Comparison of ENCODE assay signal across 25 cellular contexts in genomic region chr4:182124359-182124758, GRCh38.
"Had no signal": no experiment of that assay in that cellular context is flagged by ENCODE, and none has a peak within 500 bp of the region (broad histone marks: within the 10 kb centered on the region; RNA-seq: fewer than 3 reads in every experiment).

No MANE protein-coding gene starts in this region.

- H3K4me3 ChIP-seq: colonic mucosa, esophagus muscularis mucosa, gastroesophageal sphincter had no signal

- H3K27ac ChIP-seq: brain microvascular endothelial cell, colonic mucosa, esophagus muscularis mucosa, gastroesophageal sphincter, VCaP had no signal

- H3K4me1 ChIP-seq: colonic mucosa, esophagus muscularis mucosa, gastroesophageal sphincter had no signal

- H3K9me3 ChIP-seq: colonic mucosa had no signal

- H3K36me3 ChIP-seq: brain microvascular endothelial cell, colonic mucosa, esophagus muscularis mucosa, gastroesophageal sphincter had no signal

- DNase-seq: activated CD4-positive, alpha-beta T cell treated with anti-CD3 and anti-CD28 coated beads for 48 hours; activated CD4-positive, alpha-beta T cell treated with anti-CD3 and anti-CD28 coated beads, Interleukin-2, amount 50 U/mL, for 1 hour; activated CD4-positive, alpha-beta T cell treated with anti-CD3 and anti-CD28 coated beads, Interleukin-2, amount 50 U/mL, for 48 hours; activated CD8-positive, alpha-beta memory T cell treated with anti-CD3 and anti-CD28 coated beads for 24 hours; activated CD8-positive, alpha-beta T cell treated with anti-CD3 and anti-CD28 coated beads for 36 hours; activated effector memory CD4-positive, alpha-beta T cell treated with Interleukin-2 at 50 U/mL for 16 hours; activated gamma-delta T cell treated with Interleukin-2 at 50 U/mL for 16 hours; activated naive CD4-positive, alpha-beta T cell treated with anti-CD3 and anti-CD28 coated beads, Interleukin-2, amount 50 U/mL, for 16 hours; activated naive CD4-positive, alpha-beta T cell treated with Interleukin-2 at 50 U/mL for 16 hours; activated T-cell treated with anti-CD3 and anti-CD28 coated beads, Interleukin-2, amount 50 U/mL, for 4 hours; amniotic stem cell; anterior cingulate cortex; brain microvascular endothelial cell; caudate nucleus; colonic mucosa; effector CD8-positive, alpha-beta T cell; foreskin melanocyte; T-helper 2 cell had no signal

- H3K27me3 ChIP-seq: brain microvascular endothelial cell, colonic mucosa, esophagus muscularis mucosa, gastroesophageal sphincter had no signal

- FAIRE-seq: astrocyte, endometrium, endothelial cell of umbilical vein, TTC549 had no signal
